ENCODE assay signal across 18 cellular contexts in the genomic region with DNA sequence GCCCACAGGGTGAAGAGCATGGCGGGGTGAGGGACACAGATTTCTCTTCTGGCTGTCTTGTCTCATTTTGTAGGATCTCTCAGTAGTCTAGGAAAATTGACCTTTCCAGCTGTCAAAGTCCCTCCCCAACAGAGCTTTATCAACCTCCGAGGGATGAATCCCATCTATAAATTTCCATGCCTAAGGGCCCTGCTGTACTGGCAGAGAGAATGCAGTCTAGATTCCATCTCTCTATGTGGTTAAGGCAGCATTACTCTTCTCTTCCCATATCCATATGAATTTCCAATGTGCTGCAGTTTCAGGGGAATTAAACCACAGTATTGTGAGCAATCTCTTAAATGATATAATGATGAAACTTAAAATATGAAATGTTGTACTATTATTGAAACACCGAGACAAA.
A peak's percentile ranks its signal among the peaks of the same experiment; 100 is the strongest.
DNase-seq lines count a peak whose midpoint lies in the region; ATAC-seq and TF ChIP-seq lines count a peak whose summit lies in the region.
"Had no signal": no experiment of that assay in that cellular context is flagged by ENCODE, and none has a peak within 500 bp of the region (broad histone marks: within the 10 kb centered on the region; RNA-seq: fewer than 3 reads in every experiment).

No MANE protein-coding gene starts in this region.

- H3K9me3 Mint-ChIP-seq in nephron: no peaks in the 10 kb centered on the region
- no peaks in the 10 kb centered on the region for H3K9me3 Mint-ChIP-seq in WTC11
- no peaks in the 10 kb centered on the region for H3K9me3 Mint-ChIP-seq in CD14-positive monocyte
- H3K9me3 Mint-ChIP-seq: CD4-positive, alpha-beta memory T cell; CD4-positive, CD25-positive, alpha-beta regulatory T cell; CD8-positive, alpha-beta memory T cell had no signal

- peaks cover 12% of the 10 kb centered on the region for H3K4me1 Mint-ChIP-seq in nephron
- H3K4me1 Mint-ChIP-seq in WTC11: peaks cover 11% of the 10 kb centered on the region
- no peaks in the 10 kb centered on the region for H3K4me1 Mint-ChIP-seq in CD14-positive monocyte
- H3K4me1 Mint-ChIP-seq: B cell; CD4-positive, alpha-beta memory T cell had no signal

- H3K4me3 Mint-ChIP-seq in nephron (no peak overlapping the region), WTC11 (no peak overlapping the region), CD14-positive monocyte (no peak overlapping the region)
- H3K4me3 Mint-ChIP-seq: B cell; CD4-positive, alpha-beta memory T cell; CD4-positive, CD25-positive, alpha-beta regulatory T cell; CD8-positive, alpha-beta memory T cell had no signal

- TF ChIP-seq CTCF in nephron (IDR thresholded peaks at IDR 0.05; ENCODE audit: unreplicated experiment in 3 of 3) (no peak), WTC11 (IDR thresholded peaks at IDR 0.05) (no peak), CD14-positive monocyte (IDR thresholded peaks at IDR 0.05) (no peak)

- DNase-seq in NCI-H226 (peak; percentile 53), foreskin melanocyte (peak; percentile 52), DMS153 treated with DMSO at 0.1 percent for 48 hours (lab: John Stamatoyannopoulos, UW; ENCODE audit: unreplicated experiment) (no peak), WTC11 (ENCODE audit: low spot score) (no peak), germinal center (ENCODE audit: low spot score) (no peak), CD14-positive monocyte (ENCODE audit: low spot score) (no peak)
- DNase-seq: 8988T; AML-193; CD4-positive, alpha-beta memory T cell; CD4-positive, CD25-positive, alpha-beta regulatory T cell; CD8-positive, alpha-beta memory T cell; COR-L47; DMS 273 treated with DMSO at 0.1 percent for 48 hours; DMS153; DMS79 treated with DMSO at 0.1 percent for 48 hours; GF-D8 had no signal

- peak overlapping the region in 2 of 3 experiments; percentile 11 to 17 for H3K27ac Mint-ChIP-seq in nephron
- H3K27ac Mint-ChIP-seq in WTC11: no peak overlapping the region
- no peak overlapping the region for H3K27ac Mint-ChIP-seq in CD14-positive monocyte
- H3K27ac Mint-ChIP-seq: B cell; CD4-positive, alpha-beta memory T cell; CD4-positive, CD25-positive, alpha-beta regulatory T cell; CD8-positive, alpha-beta memory T cell had no signal

- intact Hi-C loops in CD14-positive monocyte (cut with micrococcal nuclease): loop anchor here in 1 of 2 donors (5.0 kb wide), 1 partner anchor 175 kb away; no protein-coding TSS in a partner anchor

- ATAC-seq in WTC11: no peak

- no peaks in the 10 kb centered on the region for H3K27me3 Mint-ChIP-seq in nephron (ENCODE audit: low read depth)
- H3K27me3 Mint-ChIP-seq in WTC11 (ENCODE audit: low read depth): no peaks in the 10 kb centered on the region
- H3K27me3 Mint-ChIP-seq in CD14-positive monocyte (ENCODE audit: low read depth in 3 of 3): peaks cover 0 to 2% (median 0%) of the 10 kb centered on the region in 3 donors
- H3K27me3 Mint-ChIP-seq: CD4-positive, CD25-positive, alpha-beta regulatory T cell had no signal

- H3K36me3 Mint-ChIP-seq in nephron (ENCODE audit: low read depth) (no peaks in the 10 kb centered on the region), WTC11 (no peaks in the 10 kb centered on the region), CD14-positive monocyte (no peaks in the 10 kb centered on the region)
- H3K36me3 Mint-ChIP-seq: CD4-positive, alpha-beta memory T cell; CD4-positive, CD25-positive, alpha-beta regulatory T cell; CD8-positive, alpha-beta memory T cell had no signal

- CTCF ChIA-PET in WTC11 (lab: Charles Lee): interaction anchor here (1.5 kb wide), 1 partner anchor 178 kb away, joined by 3 read pairs; no protein-coding TSS in a partner anchor

- POLR2A ChIA-PET in WTC11 (lab: Charles Lee): no interaction called here

TF ChIP-seq in WTC11, 78 proteins besides CTCF, POLR2A, EP300 and RAD21:
- no peak for TF ChIP-seq GTF2I (CRISPR knock-in tag; conservative IDR thresholded peaks at IDR 0.05)
- no peak for TF ChIP-seq GRHL2 (CRISPR knock-in tag; IDR thresholded peaks at IDR 0.05; ENCODE audit: insufficient replicate concordance, severe bottlenecking)
- TF ChIP-seq ZNF396 (CRISPR knock-in tag; IDR thresholded peaks at IDR 0.05; ENCODE audit: borderline replicate concordance): no peak
- TF ChIP-seq SOX15 (CRISPR knock-in tag; IDR thresholded peaks at IDR 0.05): no peak
- TF ChIP-seq ZNF423 (CRISPR knock-in tag; IDR thresholded peaks at IDR 0.05): no peak
- TF ChIP-seq, protein P1, sequence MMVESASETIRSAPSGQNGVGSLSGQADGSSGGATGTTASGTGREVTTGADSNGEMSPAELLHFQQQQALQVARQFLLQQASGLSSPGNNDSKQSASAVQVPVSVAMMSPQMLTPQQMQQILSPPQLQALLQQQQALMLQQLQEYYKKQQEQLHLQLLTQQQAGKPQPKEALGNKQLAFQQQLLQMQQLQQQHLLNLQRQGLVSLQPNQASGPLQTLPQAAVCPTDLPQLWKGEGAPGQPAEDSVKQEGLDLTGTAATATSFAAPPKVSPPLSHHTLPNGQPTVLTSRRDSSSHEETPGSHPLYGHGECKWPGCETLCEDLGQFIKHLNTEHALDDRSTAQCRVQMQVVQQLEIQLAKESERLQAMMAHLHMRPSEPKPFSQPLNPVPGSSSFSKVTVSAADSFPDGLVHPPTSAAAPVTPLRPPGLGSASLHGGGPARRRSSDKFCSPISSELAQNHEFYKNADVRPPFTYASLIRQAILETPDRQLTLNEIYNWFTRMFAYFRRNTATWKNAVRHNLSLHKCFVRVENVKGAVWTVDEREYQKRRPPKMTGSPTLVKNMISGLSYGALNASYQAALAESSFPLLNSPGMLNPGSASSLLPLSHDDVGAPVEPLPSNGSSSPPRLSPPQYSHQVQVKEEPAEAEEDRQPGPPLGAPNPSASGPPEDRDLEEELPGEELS (CRISPR knock-in tag; IDR thresholded peaks at IDR 0.05): no peak
- TF ChIP-seq HMGA2 (CRISPR knock-in tag; IDR thresholded peaks at IDR 0.05): no peak
- TF ChIP-seq CREB1 (CRISPR knock-in tag; IDR thresholded peaks at IDR 0.05): no peak
- TF ChIP-seq, protein P2, sequence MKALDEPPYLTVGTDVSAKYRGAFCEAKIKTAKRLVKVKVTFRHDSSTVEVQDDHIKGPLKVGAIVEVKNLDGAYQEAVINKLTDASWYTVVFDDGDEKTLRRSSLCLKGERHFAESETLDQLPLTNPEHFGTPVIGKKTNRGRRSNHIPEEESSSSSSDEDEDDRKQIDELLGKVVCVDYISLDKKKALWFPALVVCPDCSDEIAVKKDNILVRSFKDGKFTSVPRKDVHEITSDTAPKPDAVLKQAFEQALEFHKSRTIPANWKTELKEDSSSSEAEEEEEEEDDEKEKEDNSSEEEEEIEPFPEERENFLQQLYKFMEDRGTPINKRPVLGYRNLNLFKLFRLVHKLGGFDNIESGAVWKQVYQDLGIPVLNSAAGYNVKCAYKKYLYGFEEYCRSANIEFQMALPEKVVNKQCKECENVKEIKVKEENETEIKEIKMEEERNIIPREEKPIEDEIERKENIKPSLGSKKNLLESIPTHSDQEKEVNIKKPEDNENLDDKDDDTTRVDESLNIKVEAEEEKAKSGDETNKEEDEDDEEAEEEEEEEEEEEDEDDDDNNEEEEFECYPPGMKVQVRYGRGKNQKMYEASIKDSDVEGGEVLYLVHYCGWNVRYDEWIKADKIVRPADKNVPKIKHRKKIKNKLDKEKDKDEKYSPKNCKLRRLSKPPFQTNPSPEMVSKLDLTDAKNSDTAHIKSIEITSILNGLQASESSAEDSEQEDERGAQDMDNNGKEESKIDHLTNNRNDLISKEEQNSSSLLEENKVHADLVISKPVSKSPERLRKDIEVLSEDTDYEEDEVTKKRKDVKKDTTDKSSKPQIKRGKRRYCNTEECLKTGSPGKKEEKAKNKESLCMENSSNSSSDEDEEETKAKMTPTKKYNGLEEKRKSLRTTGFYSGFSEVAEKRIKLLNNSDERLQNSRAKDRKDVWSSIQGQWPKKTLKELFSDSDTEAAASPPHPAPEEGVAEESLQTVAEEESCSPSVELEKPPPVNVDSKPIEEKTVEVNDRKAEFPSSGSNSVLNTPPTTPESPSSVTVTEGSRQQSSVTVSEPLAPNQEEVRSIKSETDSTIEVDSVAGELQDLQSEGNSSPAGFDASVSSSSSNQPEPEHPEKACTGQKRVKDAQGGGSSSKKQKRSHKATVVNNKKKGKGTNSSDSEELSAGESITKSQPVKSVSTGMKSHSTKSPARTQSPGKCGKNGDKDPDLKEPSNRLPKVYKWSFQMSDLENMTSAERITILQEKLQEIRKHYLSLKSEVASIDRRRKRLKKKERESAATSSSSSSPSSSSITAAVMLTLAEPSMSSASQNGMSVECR (CRISPR knock-in tag; IDR thresholded peaks at IDR 0.05; ENCODE audit: borderline replicate concordance): no peak
- TF ChIP-seq, protein P3, sequence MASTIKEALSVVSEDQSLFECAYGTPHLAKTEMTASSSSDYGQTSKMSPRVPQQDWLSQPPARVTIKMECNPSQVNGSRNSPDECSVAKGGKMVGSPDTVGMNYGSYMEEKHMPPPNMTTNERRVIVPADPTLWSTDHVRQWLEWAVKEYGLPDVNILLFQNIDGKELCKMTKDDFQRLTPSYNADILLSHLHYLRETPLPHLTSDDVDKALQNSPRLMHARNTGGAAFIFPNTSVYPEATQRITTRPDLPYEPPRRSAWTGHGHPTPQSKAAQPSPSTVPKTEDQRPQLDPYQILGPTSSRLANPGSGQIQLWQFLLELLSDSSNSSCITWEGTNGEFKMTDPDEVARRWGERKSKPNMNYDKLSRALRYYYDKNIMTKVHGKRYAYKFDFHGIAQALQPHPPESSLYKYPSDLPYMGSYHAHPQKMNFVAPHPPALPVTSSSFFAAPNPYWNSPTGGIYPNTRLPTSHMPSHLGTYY (CRISPR knock-in tag; IDR thresholded peaks at IDR 0.05): no peak
- TF ChIP-seq, protein P4, sequence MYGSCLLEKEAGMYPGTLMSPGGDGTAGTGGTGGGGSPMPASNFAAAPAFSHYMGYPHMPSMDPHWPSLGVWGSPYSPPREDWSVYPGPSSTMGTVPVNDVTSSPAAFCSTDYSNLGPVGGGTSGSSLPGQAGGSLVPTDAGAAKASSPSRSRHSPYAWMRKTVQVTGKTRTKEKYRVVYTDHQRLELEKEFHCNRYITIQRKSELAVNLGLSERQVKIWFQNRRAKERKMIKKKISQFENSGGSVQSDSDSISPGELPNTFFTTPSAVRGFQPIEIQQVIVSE (CRISPR knock-in tag; IDR thresholded peaks at IDR 0.05; ENCODE audit: borderline replicate concordance): no peak
- no peak for TF ChIP-seq KAT7 (CRISPR knock-in tag; IDR thresholded peaks at IDR 0.05; ENCODE audit: borderline replicate concordance)
- no peak for TF ChIP-seq ZNF121 (CRISPR knock-in tag; IDR thresholded peaks at IDR 0.05)

Comparison
In these comparisons a context has a peak if more than half of its experiments do, and no peak if none do; other contexts are left out.
1. DNase-seq: peak in NCI-H226 (single experiment) and foreskin melanocyte (single experiment); none in DMS153 treated with DMSO at 0.1 percent for 48 hours (single experiment), WTC11 (single experiment), germinal center (single experiment) and CD14-positive monocyte (single experiment).
2. H3K27ac Mint-ChIP-seq: peak in nephron (2 of 3); none in WTC11 (single experiment) and CD14-positive monocyte (0 of 7).